Comparison of ENCODE assay signal across 24 cellular contexts in genomic region chr11:109733245-109733644, GRCh38.
A peak's percentile ranks its signal among the peaks of the same experiment; 100 is the strongest.
DNase-seq lines count a peak whose midpoint lies in the region; ATAC-seq, FAIRE-seq and TF ChIP-seq lines count a peak whose summit lies in the region.
"Had no signal": no experiment of that assay in that cellular context is flagged by ENCODE, and none has a peak within 500 bp of the region (broad histone marks: within the 10 kb centered on the region; RNA-seq: fewer than 3 reads in every experiment).

No MANE protein-coding gene starts in this region.

- DNase-seq in H54 (ENCODE audit: insufficient read length, low spot score) = no peak
- peak; percentile 34 for DNase-seq in RWPE1 (ENCODE audit: low spot score)
- DNase-seq in osteoblast (ENCODE audit: insufficient read length, low spot score, missing footprints) = no peak
- DNase-seq in dermis blood vessel endothelial cell = no peak
- no peak for DNase-seq in NCI-H2171 (lab: John Stamatoyannopoulos, UW)
- DNase-seq in sigmoid colon = no peak
- DNase-seq: activated B cell treated with CpG ODN at 0.5 μM for 24 hours; activated CD4-positive, alpha-beta memory T cell treated with anti-CD3 and anti-CD28 coated beads for 36 hours; activated gamma-delta T cell; AML-193; CD8-positive, alpha-beta memory T cell; dorsolateral prefrontal cortex; left cardiac atrium; mesenchymal stem cell; NCI-H1436; NCI-H2107; NCI-H510A; stimulated activated CD4-positive, alpha-beta T cell treated with anti-CD3 and anti-CD28 coated beads, Interleukin-4, amount 100 ng/mL, for 24 hours; stimulated activated naive CD4-positive, alpha-beta T cell treated with Interleukin-2 at 50 U/mL for 16 hours; T1000 had no signal

- POLR2A ChIA-PET in RWPE1 (lab: Yijun Ruan, JAX; ENCODE audit: low non-redundant PET) = no interaction called here

- H3K9me3 ChIP-seq in osteoblast (ENCODE audit: low read depth, low read length) (no peaks in the 10 kb centered on the region), sigmoid colon (no peaks in the 10 kb centered on the region)

- TF ChIP-seq POLR2A in H54 (IDR thresholded peaks at IDR 0.05; ENCODE audit: low read depth, low read length) (no peak), sigmoid colon (IDR thresholded peaks at IDR 0.05) (no peak)

- H3K27ac ChIP-seq in RWPE1 (no peak overlapping the region), osteoblast (ENCODE audit: low read depth, low read length) (no peak overlapping the region), sigmoid colon (peak overlapping the region in 2 of 4 donors; percentile 33 to 57)
- H3K27ac ChIP-seq: dorsolateral prefrontal cortex had no signal

- peaks cover 5% of the 10 kb centered on the region for H3K4me1 ChIP-seq in osteoblast (ENCODE audit: insufficient read depth, low read length)
- H3K4me1 ChIP-seq in sigmoid colon = peaks cover 0 to 27% (median 20%) of the 10 kb centered on the region in 4 donors

- intact Hi-C loops in sigmoid colon (cut with DNase I) = no loop called here

- H3K4me3 ChIP-seq in osteoblast (ENCODE audit: insufficient read depth, low read length) = no peak overlapping the region
- H3K4me3 ChIP-seq in sigmoid colon = no peak overlapping the region
- H3K4me3 ChIP-seq: dorsolateral prefrontal cortex had no signal

- H3K36me3 ChIP-seq in osteoblast (ENCODE audit: insufficient read depth, low read length) (no peaks in the 10 kb centered on the region), sigmoid colon (no peaks in the 10 kb centered on the region)

- peak; percentile 69 for ATAC-seq in esophagus mucosa
- ATAC-seq: left cardiac atrium had no signal

- no peak for TF ChIP-seq CTCF in RWPE1 (conservative IDR thresholded peaks at IDR 0.05; ENCODE audit: low read depth)
- no peak for TF ChIP-seq CTCF in osteoblast (IDR thresholded peaks at IDR 0.05; ENCODE audit: extremely low read depth, low read depth, low read length)
- TF ChIP-seq CTCF in sigmoid colon (IDR thresholded peaks at IDR 0.05) = no peak

- no peaks in the 10 kb centered on the region for H3K79me2 ChIP-seq in osteoblast (ENCODE audit: insufficient read depth, low read length)

- no peaks in the 10 kb centered on the region for H4K20me1 ChIP-seq in osteoblast (ENCODE audit: insufficient read depth, low read length)

- peak; percentile 84 for FAIRE-seq in H54 (lab: Jason Lieb, UNC)
- FAIRE-seq: GM12891, GM19239, RCC 7860 had no signal

- no peak overlapping the region for H3K4me2 ChIP-seq in osteoblast (ENCODE audit: insufficient read depth, low read length)

- 92 to 94% methylated on average over 1 of the region's 1 CpG for WGBS in sigmoid colon, 2 donors

- CTCF ChIA-PET in RWPE1 (lab: Yijun Ruan, JAX) = interaction anchor here (0.6 kb wide), 1 partner anchor 346 kb away, joined by 4 read pairs; no protein-coding TSS in a partner anchor

- TF ChIP-seq EP300 in sigmoid colon (IDR thresholded peaks at IDR 0.05) = no peak

- peak overlapping the region; percentile 20 for H2AFZ ChIP-seq in osteoblast (ENCODE audit: low read length)

- peaks cover 2% of the 10 kb centered on the region for H3K27me3 ChIP-seq in osteoblast (ENCODE audit: insufficient read depth, low read length)
- no peaks in the 10 kb centered on the region for H3K27me3 ChIP-seq in sigmoid colon
- H3K27me3 ChIP-seq: dorsolateral prefrontal cortex had no signal
